8 cellular contexts compared by ENCODE assay signal in the genomic region with DNA sequence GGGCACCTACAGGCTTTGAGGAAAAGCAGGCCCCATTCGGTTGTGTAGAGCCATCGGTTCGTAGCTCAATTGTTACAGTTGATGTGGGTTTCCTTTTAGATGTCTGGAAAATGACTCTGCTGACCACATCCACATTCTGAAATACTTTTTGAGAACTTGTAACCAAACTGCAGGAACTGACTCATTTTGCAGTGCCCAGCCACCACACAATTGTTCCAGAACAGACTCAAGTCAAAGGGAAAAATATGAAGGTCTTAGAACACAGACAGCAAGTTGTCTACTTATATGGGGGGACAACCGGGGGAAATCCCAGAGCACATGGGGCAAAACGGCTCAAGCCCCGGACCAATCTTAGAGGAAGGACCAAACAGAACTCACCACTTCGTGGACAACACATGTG.
DNase-seq lines count a peak whose midpoint lies in the region; ATAC-seq and TF ChIP-seq lines count a peak whose summit lies in the region.

No MANE protein-coding gene starts in this region.

- H3K36me3 Mint-ChIP-seq in endothelial cell (ENCODE audit: low read depth, unreplicated experiment) = no peaks in the 10 kb centered on the region

- peak overlapping the region; percentile 48 for H3K27ac Mint-ChIP-seq in endothelial cell (ENCODE audit: unreplicated experiment)

- no peak overlapping the region for H3K4me3 Mint-ChIP-seq in endothelial cell (ENCODE audit: unreplicated experiment)

- no peaks in the 10 kb centered on the region for H3K9me3 Mint-ChIP-seq in endothelial cell (ENCODE audit: unreplicated experiment)

- H3K4me1 Mint-ChIP-seq in endothelial cell (ENCODE audit: unreplicated experiment) = peaks cover 4% of the 10 kb centered on the region

- TF ChIP-seq CTCF in endothelial cell (IDR thresholded peaks at IDR 0.05; ENCODE audit: unreplicated experiment) = no peak

- DNase-seq in activated gamma-delta T cell treated with Interleukin-2 at 50 U/mL for 16 hours (peak; percentile 23), activated gamma-delta T cell (lab: John Stamatoyannopoulos, UW) (no peak), T-helper 22 cell (ENCODE audit: low read depth) (peak; percentile 42), endothelial cell (ENCODE audit: low spot score) (no peak), left colon (no peak), DMS153 (lab: John Stamatoyannopoulos, UW) (no peak)
- peak in 2 of 3 experiments; percentile 25 to 31 for DNase-seq in stimulated activated CD4-positive, alpha-beta T cell treated with anti-CD3 and anti-CD28 coated beads, TNF-alpha, amount 100 ng/mL, for 24 hours (ENCODE audit: low read depth in 3 of 3)

- no peaks in the 10 kb centered on the region for H3K27me3 Mint-ChIP-seq in endothelial cell (ENCODE audit: unreplicated experiment)

- intact Hi-C loops in left colon (cut with DNase I, micrococcal nuclease) = no loop called here

- ATAC-seq in HG03196 (IDR thresholded peaks at IDR 0.05; ENCODE audit: unreplicated experiment) (peak; percentile 39), left colon (no peak)

Comparison
In these comparisons a context has a peak if more than half of its experiments do, and no peak if none do; other contexts are left out.
1. DNase-seq: peak in activated gamma-delta T cell treated with Interleukin-2 at 50 U/mL for 16 hours (single experiment), T-helper 22 cell (single experiment) and stimulated activated CD4-positive, alpha-beta T cell treated with anti-CD3 and anti-CD28 coated beads, TNF-alpha, amount 100 ng/mL, for 24 hours (2 of 3); none in activated gamma-delta T cell (single experiment), endothelial cell (single experiment), left colon (0 of 2) and DMS153 (single experiment).